Comparison of ENCODE assay signal across 14 cellular contexts in genomic region chr1:17891205-17892110, GRCh38.
"Had no signal": no experiment of that assay in that cellular context is flagged by ENCODE, and none has a peak within 500 bp of the region (broad histone marks: within the 10 kb centered on the region; RNA-seq: fewer than 3 reads in every experiment).

No MANE protein-coding gene starts in this region.

- ATAC-seq: activated T-cell treated with anti-CD3 and anti-CD28 coated beads, Interleukin-2, amount 50 U/mL, for 72 hours; T-helper 17 cell had no signal

- H3K27ac ChIP-seq: suprapubic skin, transverse colon, WERI-Rb-1 had no signal

- H3K4me3 Mint-ChIP-seq: activated naive CD8-positive, alpha-beta T cell treated with anti-CD3 and anti-CD28 coated beads, Interleukin-2, amount 10 ng/mL, durations not matched to agents 7 days and 5 days; activated T-cell treated with anti-CD3 and anti-CD28 coated beads, Interleukin-2, amount 50 U/mL, for 72 hours; nephron; stimulated activated naive CD8-positive, alpha-beta T cell treated with anti-CD3 and anti-CD28 coated beads, Interleukin-15, Interleukin-2, amounts not matched to agents 100 ng/mL and 50 ng/mL, for 24 hours; T-helper 17 cell had no signal

- H3K9me3 Mint-ChIP-seq: activated naive CD8-positive, alpha-beta T cell treated with anti-CD3 and anti-CD28 coated beads, Interleukin-2, amount 10 ng/mL, durations not matched to agents 7 days and 5 days; activated T-cell treated with anti-CD3 and anti-CD28 coated beads, Interleukin-2, amount 50 U/mL, for 72 hours; stimulated activated naive CD8-positive, alpha-beta T cell treated with anti-CD3 and anti-CD28 coated beads, Interleukin-15, Interleukin-2, amounts not matched to agents 100 ng/mL and 50 ng/mL, for 24 hours had no signal

- H3K4me3 ChIP-seq: suprapubic skin, transverse colon had no signal

- H3K4me1 ChIP-seq: suprapubic skin had no signal

- H3K36me3 ChIP-seq: suprapubic skin, transverse colon, WERI-Rb-1 had no signal

- H3K36me3 Mint-ChIP-seq: activated naive CD8-positive, alpha-beta T cell treated with anti-CD3 and anti-CD28 coated beads, Interleukin-2, amount 10 ng/mL, durations not matched to agents 7 days and 5 days had no signal

- H3K9me3 ChIP-seq: suprapubic skin, transverse colon had no signal

- H3K4me1 Mint-ChIP-seq: activated naive CD8-positive, alpha-beta T cell treated with anti-CD3 and anti-CD28 coated beads, Interleukin-2, amount 10 ng/mL, durations not matched to agents 7 days and 5 days; nephron; T-helper 17 cell had no signal

- H3K27ac Mint-ChIP-seq: activated naive CD8-positive, alpha-beta T cell treated with anti-CD3 and anti-CD28 coated beads, Interleukin-2, amount 10 ng/mL, durations not matched to agents 7 days and 5 days; activated T-cell treated with anti-CD3 and anti-CD28 coated beads, Interleukin-2, amount 50 U/mL, for 72 hours; nephron; stimulated activated naive CD8-positive, alpha-beta T cell treated with anti-CD3 and anti-CD28 coated beads, Interleukin-15, Interleukin-2, amounts not matched to agents 100 ng/mL and 50 ng/mL, for 24 hours; T-helper 17 cell had no signal

- DNase-seq: activated CD4-positive, alpha-beta T cell treated with anti-CD3 and anti-CD28 coated beads for 1 hour; activated naive CD8-positive, alpha-beta T cell treated with anti-CD3 and anti-CD28 coated beads, Interleukin-2, amount 10 ng/mL, durations not matched to agents 7 days and 5 days; activated T-cell treated with anti-CD3 and anti-CD28 coated beads, Interleukin-2, amount 50 U/mL, for 72 hours; erythroblast; kidney glomerular epithelial cell; mesendoderm; nucleus accumbens; stimulated activated CD4-positive, alpha-beta T cell treated with anti-CD3 and anti-CD28 coated beads, Interleukin-2, amount 100 ng/mL, for 24 hours; T-helper 17 cell; transverse colon; WERI-Rb-1 had no signal
